ENCODE assay signal across 16 cellular contexts in genomic region chr6:186221-186965, GRCh38.
DNase-seq lines count a peak whose midpoint lies in the region; ATAC-seq and TF ChIP-seq lines count a peak whose summit lies in the region.
"Had no signal": no experiment of that assay in that cellular context is flagged by ENCODE, and none has a peak within 500 bp of the region (broad histone marks: within the 10 kb centered on the region; RNA-seq: fewer than 3 reads in every experiment).

No MANE protein-coding gene starts in this region.

- H3K4me3 Mint-ChIP-seq in endothelial cell (ENCODE audit: unreplicated experiment) (no peak overlapping the region), naive B cell (peak overlapping the region in 4 of 8 donors; percentile 45 to 62 (median 55))
- H3K4me3 Mint-ChIP-seq: activated CD8-positive, alpha-beta memory T cell treated with anti-CD3 and anti-CD28 coated beads, Interleukin-2, amount 10 ng/mL, durations not matched to agents 7 days and 5 days; brain had no signal

- intact Hi-C loops in left cardiac atrium (cut with DNase I), result loop anchor here in 1 of 2 donors (5.0 kb wide), 1 partner anchor 366 kb away; no protein-coding TSS in a partner anchor

- H3K36me3 Mint-ChIP-seq in endothelial cell (ENCODE audit: low read depth, unreplicated experiment) (no peaks in the 10 kb centered on the region), naive B cell (no peaks in the 10 kb centered on the region)
- H3K36me3 Mint-ChIP-seq: activated CD8-positive, alpha-beta memory T cell treated with anti-CD3 and anti-CD28 coated beads, Interleukin-2, amount 10 ng/mL, durations not matched to agents 7 days and 5 days; brain had no signal

- peak overlapping the region; percentile 30 for H3K27ac Mint-ChIP-seq in endothelial cell (ENCODE audit: unreplicated experiment)
- peak overlapping the region in 4 of 6 donors; percentile 35 to 90 (median 74) for H3K27ac Mint-ChIP-seq in naive B cell
- H3K27ac Mint-ChIP-seq: activated CD8-positive, alpha-beta memory T cell treated with anti-CD3 and anti-CD28 coated beads, Interleukin-2, amount 10 ng/mL, durations not matched to agents 7 days and 5 days had no signal

- no peak for TF ChIP-seq EP300 in gastroesophageal sphincter (IDR thresholded peaks at IDR 0.05)

- no peaks in the 10 kb centered on the region for H3K4me1 Mint-ChIP-seq in endothelial cell (ENCODE audit: unreplicated experiment)
- peaks cover 67 to 88% (median 80%) of the 10 kb centered on the region in 3 donors for H3K4me1 Mint-ChIP-seq in naive B cell
- H3K4me1 Mint-ChIP-seq: brain had no signal

- ATAC-seq in left cardiac atrium (no peak), naive B cell (ENCODE audit: low read depth in 2 of 2) (peak; percentile 13 to 16), gastroesophageal sphincter (no peak)
- ATAC-seq: activated CD8-positive, alpha-beta memory T cell treated with anti-CD3 and anti-CD28 coated beads, Interleukin-2, amount 10 ng/mL, durations not matched to agents 7 days and 5 days; Panc1 had no signal

- WGBS in gastroesophageal sphincter (ENCODE audit: low coverage in 1 of 2), 2 donors, result 30 to 51% methylated on average over 6 to 7 of the region's 14 CpGs

- TF ChIP-seq POLR2A in gastroesophageal sphincter (IDR thresholded peaks at IDR 0.05), result no peak

- H3K9me3 Mint-ChIP-seq in endothelial cell (ENCODE audit: unreplicated experiment), result no peaks in the 10 kb centered on the region
- H3K9me3 Mint-ChIP-seq in naive B cell, result no peaks in the 10 kb centered on the region

- TF ChIP-seq CTCF in right atrium auricular region (IDR thresholded peaks at IDR 0.05), result no peak
- TF ChIP-seq CTCF in endothelial cell (IDR thresholded peaks at IDR 0.05; ENCODE audit: unreplicated experiment), result no peak
- TF ChIP-seq CTCF in gastroesophageal sphincter (IDR thresholded peaks at IDR 0.05), result no peak
- no peak for TF ChIP-seq CTCF in coronary artery (IDR thresholded peaks at IDR 0.05)

- H3K27me3 Mint-ChIP-seq in endothelial cell (ENCODE audit: unreplicated experiment) (peaks cover 3% of the 10 kb centered on the region), naive B cell (no peaks in the 10 kb centered on the region)
- H3K27me3 Mint-ChIP-seq: activated CD8-positive, alpha-beta memory T cell treated with anti-CD3 and anti-CD28 coated beads, Interleukin-2, amount 10 ng/mL, durations not matched to agents 7 days and 5 days had no signal

- H3K36me3 ChIP-seq in right atrium auricular region, result no peaks in the 10 kb centered on the region
- H3K36me3 ChIP-seq in gastroesophageal sphincter, result no peaks in the 10 kb centered on the region

- no peaks in the 10 kb centered on the region for H3K27me3 ChIP-seq in right atrium auricular region
- H3K27me3 ChIP-seq in gastroesophageal sphincter, result peaks cover 3% of the 10 kb centered on the region

- DNase-seq in right atrium auricular region (ENCODE audit: low spot score) (peak; percentile 46), left cardiac atrium (no peak), endothelial cell (ENCODE audit: low spot score) (no peak), naive B cell (no peak), hippocampal formation (lab: John Stamatoyannopoulos, UW) (no peak), coronary artery (ENCODE audit: low spot score) (no peak), NCI-H748 (lab: John Stamatoyannopoulos, UW; ENCODE audit: unreplicated experiment) (no peak)
- DNase-seq: activated CD8-positive, alpha-beta memory T cell treated with anti-CD3 and anti-CD28 coated beads, Interleukin-2, amount 10 ng/mL, durations not matched to agents 7 days and 5 days; NCI-H2029; NCI-H526 treated with DMSO at 0.1 percent for 48 hours; substantia nigra; T-helper 1 cell had no signal

- H3K4me3 ChIP-seq in right atrium auricular region, result no peak overlapping the region
- no peak overlapping the region for H3K4me3 ChIP-seq in gastroesophageal sphincter
- no peak overlapping the region for H3K4me3 ChIP-seq in coronary artery

- H3K27ac ChIP-seq in right atrium auricular region (no peak overlapping the region), gastroesophageal sphincter (no peak overlapping the region), coronary artery (no peak overlapping the region)
- H3K27ac ChIP-seq: parathyroid adenoma had no signal

- H3K9me3 ChIP-seq in right atrium auricular region (no peaks in the 10 kb centered on the region), gastroesophageal sphincter (no peaks in the 10 kb centered on the region)

- H3K4me1 ChIP-seq in right atrium auricular region (no peaks in the 10 kb centered on the region), gastroesophageal sphincter (no peaks in the 10 kb centered on the region)
- H3K4me1 ChIP-seq: parathyroid adenoma had no signal

Comparison
In these comparisons a context has a peak if more than half of its experiments do, and no peak if none do; other contexts are left out.
1. ATAC-seq: peak in naive B cell (2 of 2); none in left cardiac atrium (0 of 2) and gastroesophageal sphincter (single experiment).